Comparison of ENCODE assay signal across 10 cellular contexts in the genomic region with DNA sequence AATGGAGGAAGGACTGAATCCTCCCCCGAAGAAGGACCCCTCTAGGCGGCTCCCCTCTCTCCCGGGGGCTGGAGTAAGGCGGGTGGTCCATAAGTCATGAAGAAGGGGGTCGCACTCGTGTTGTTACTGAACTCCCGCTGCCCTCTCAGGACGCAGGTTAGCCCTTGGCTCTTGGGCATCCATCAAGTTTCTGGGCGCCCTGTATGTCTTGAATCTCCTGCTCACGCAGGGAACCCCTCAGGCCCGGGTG. TPM values are rescaled to one million over a fixed set of nuclear protein-coding genes. Genes with fewer than 3 reads are reported as not detected.
DNase-seq lines count a peak whose midpoint lies in the region; ATAC-seq and TF ChIP-seq lines count a peak whose summit lies in the region.
"Had no signal": no experiment of that assay in that cellular context is flagged by ENCODE, and none has a peak within 500 bp of the region (broad histone marks: within the 10 kb centered on the region; RNA-seq: fewer than 3 reads in every experiment).

No MANE protein-coding gene starts in this region.

- CTCF ChIA-PET in activated naive CD4-positive, alpha-beta T cell treated with anti-CD3 and anti-CD28 coated beads for 36 hours (lab: Charles Lee), result interaction anchor here (1.5 to 14.2 kb wide), 2 partner anchors 19 kb away, joined by 3 to 353 read pairs; partner anchors contain the start of genes NEK8 and TLCD1
- CTCF ChIA-PET in GM10248 (lab: Yijun Ruan, JAX), result interaction anchor here (2.1 to 16.2 kb wide), 3 partner anchors 18 to 158 kb away, joined by 5 to 472 read pairs (median 210); partner anchors contain the start of genes DHRS13, NEK8 and TLCD1

- no peak for TF ChIP-seq EP300 in transverse colon (IDR thresholded peaks at IDR 0.05; ENCODE audit: low read depth)

- peaks cover 27% of the 10 kb centered on the region for H3K36me3 Mint-ChIP-seq in activated naive CD4-positive, alpha-beta T cell treated with anti-CD3 and anti-CD28 coated beads for 36 hours (ENCODE audit: low read depth)

- H3K4me1 ChIP-seq in body of pancreas (peaks cover 59% of the 10 kb centered on the region), lower lobe of right lung (peaks cover 77% of the 10 kb centered on the region), transverse colon (peaks cover 17 to 75% (median 62%) of the 10 kb centered on the region in 4 donors)

- intact Hi-C loops in activated naive CD4-positive, alpha-beta T cell treated with anti-CD3 and anti-CD28 coated beads for 36 hours (cut with micrococcal nuclease), result no loop called here
- intact Hi-C loops in body of pancreas (cut with DNase I) (no loop called here), lower lobe of right lung (cut with DNase I) (no loop called here), transverse colon (cut with DNase I; ENCODE audit: low total_unique reads) (no loop called here)

- TF ChIP-seq POLR2A in body of pancreas (IDR thresholded peaks at IDR 0.05) (no peak), transverse colon (IDR thresholded peaks at IDR 0.05) (no peak)

- no peak for DNase-seq in activated naive CD4-positive, alpha-beta T cell treated with anti-CD3 and anti-CD28 coated beads for 36 hours
- DNase-seq in activated naive CD4-positive, alpha-beta T cell (lab: John Stamatoyannopoulos, UW), result no peak
- no peak for DNase-seq in body of pancreas
- no peak for DNase-seq in lower lobe of right lung
- no peak for DNase-seq in transverse colon
- no peak for DNase-seq in GM10248 (ENCODE audit: extremely low spot score)
- DNase-seq in SKM-1 treated with dmso at 0.1 percent for 144 hours (lab: John Stamatoyannopoulos, UW; ENCODE audit: unreplicated experiment), result no peak
- DNase-seq: DMS79, NCI-H1436 treated with DMSO at 0.1 percent for 48 hours had no signal

- TF ChIP-seq CTCF in body of pancreas (IDR thresholded peaks at IDR 0.05), result no peak
- TF ChIP-seq CTCF in lower lobe of right lung (IDR thresholded peaks at IDR 0.05), result no peak
- no peak for TF ChIP-seq CTCF in transverse colon (IDR thresholded peaks at IDR 0.05)
- no peak for TF ChIP-seq CTCF in GM10248 (IDR thresholded peaks at IDR 0.05; ENCODE audit: control extremely low read depth, extremely low read depth, low read depth, missing control alignments)

- H3K4me1 Mint-ChIP-seq in activated naive CD4-positive, alpha-beta T cell treated with anti-CD3 and anti-CD28 coated beads for 36 hours (ENCODE audit: low read depth), result peaks cover 38% of the 10 kb centered on the region

- H3K27ac ChIP-seq in body of pancreas (peak overlapping the region; percentile 93 to 98 (median 94)), lower lobe of right lung (peak overlapping the region; percentile 94), transverse colon (peak overlapping the region; percentile 98 to 99 (median 98))

- H3K4me3 ChIP-seq in body of pancreas (peak overlapping the region; percentile 67 to 91), lower lobe of right lung (peak overlapping the region; percentile 74), transverse colon (peak overlapping the region; percentile 80 to 89 (median 81))

- POLR2A ChIA-PET in GM10248 (lab: Yijun Ruan, JAX), result interaction anchor here (0.6 to 4.4 kb wide), 5 partner anchors 10 to 162 kb away, joined by 3 to 42 read pairs (median 7); partner anchors contain the start of genes NEK8, RPL23A and TLCD1

- peak overlapping the region; percentile 91 for H3K4me3 Mint-ChIP-seq in activated naive CD4-positive, alpha-beta T cell treated with anti-CD3 and anti-CD28 coated beads for 36 hours

- H3K36me3 ChIP-seq in body of pancreas (replicated peaks in 1 of 2; ENCODE audit: insufficient read depth in 1 of 2, low read depth in 2 of 2), result peaks cover 0 to 7% of the 10 kb centered on the region in 2 donors
- H3K36me3 ChIP-seq in lower lobe of right lung, result peaks cover 29% of the 10 kb centered on the region
- H3K36me3 ChIP-seq in transverse colon, result no peaks in the 10 kb centered on the region

- H3K9me3 Mint-ChIP-seq in activated naive CD4-positive, alpha-beta T cell treated with anti-CD3 and anti-CD28 coated beads for 36 hours, result peaks cover 2% of the 10 kb centered on the region

- ATAC-seq in body of pancreas (no peak), lower lobe of right lung (no peak), HG03025 (IDR thresholded peaks at IDR 0.05; ENCODE audit: low FRiP score, unreplicated experiment) (no peak)

- no peaks in the 10 kb centered on the region for H3K27me3 Mint-ChIP-seq in activated naive CD4-positive, alpha-beta T cell treated with anti-CD3 and anti-CD28 coated beads for 36 hours (ENCODE audit: low read depth)

- peak overlapping the region; percentile 85 for H3K27ac Mint-ChIP-seq in activated naive CD4-positive, alpha-beta T cell treated with anti-CD3 and anti-CD28 coated beads for 36 hours

- WGBS in body of pancreas, 2 donors, result 0 to 4% methylated on average over 1 to 11 of the region's 11 CpGs
- WGBS in transverse colon (ENCODE audit: low coverage in 1 of 2), 2 donors, result 7% methylated on average over 11 of the region's 11 CpGs; no CpG with 5 or more reads in 1 of the 2 donors

- no peaks in the 10 kb centered on the region for H3K9me3 ChIP-seq in body of pancreas
- H3K9me3 ChIP-seq in lower lobe of right lung, result no peaks in the 10 kb centered on the region
- no peaks in the 10 kb centered on the region for H3K9me3 ChIP-seq in transverse colon

- in situ Hi-C loops in transverse colon (cut with MboI; ENCODE audit: low pct_ligation_motif_present in 1 of 4, low pct_unique_long_range_greater_than_20kb in 1 of 4, low sequenced_read_pairs in 3 of 4), result no loop called here

- no peaks in the 10 kb centered on the region for H3K27me3 ChIP-seq in body of pancreas
- no peaks in the 10 kb centered on the region for H3K27me3 ChIP-seq in lower lobe of right lung (ENCODE audit: low read depth)
- H3K27me3 ChIP-seq in transverse colon, result no peaks in the 10 kb centered on the region

RNA-seq across cellular contexts. Expression of gene TRAF4, which starts 0.9 kb away (rescaled TPM):
- 10 to 100 TPM; 75.9 to 80.4 TPM for total RNA-seq in activated naive CD4-positive, alpha-beta T cell treated with anti-CD3 and anti-CD28 coated beads for 36 hours
- total RNA-seq in body of pancreas (10 to 100 TPM; 27.5 to 48.1 TPM), lower lobe of right lung (52.8 TPM), transverse colon (100 to 1,000 TPM in 3 of 4 donors, 10 to 100 TPM in 1; 65.7 to 191 (median 126) TPM)

RNA-seq across cellular contexts. Expression of gene NEK8, which starts 16.1 kb away (rescaled TPM):
- 1 to 10 TPM; 3.1 to 3.2 TPM for total RNA-seq in activated naive CD4-positive, alpha-beta T cell treated with anti-CD3 and anti-CD28 coated beads for 36 hours
- total RNA-seq in body of pancreas (10 to 100 TPM in 1 of 2 donors, 1 to 10 TPM in 1; 2.9 to 18.5 TPM), lower lobe of right lung (11.3 TPM), transverse colon (10 to 100 TPM in 1 of 4 donors, 1 to 10 TPM in 3; 5.7 to 52.3 (median 8.3) TPM)

RNA-seq across cellular contexts. Expression of gene TLCD1, which starts 18.7 kb away (rescaled TPM):
- total RNA-seq in activated naive CD4-positive, alpha-beta T cell treated with anti-CD3 and anti-CD28 coated beads for 36 hours, result 1 to 10 TPM; 4.0 to 4.6 TPM
- 1 to 10 TPM; 2.0 to 3.1 TPM for total RNA-seq in body of pancreas
- total RNA-seq in lower lobe of right lung, result 19.8 TPM
- total RNA-seq in transverse colon, result 10 to 100 TPM in 1 of 4 donors, 1 to 10 TPM in 1, not detected in 2; 5.6 to 11.5 TPM

RNA-seq across cellular contexts. Expression of gene RPL23A, which starts 24.9 kb away (rescaled TPM):
- 1,000 to 10,000 TPM; 2,756 to 2,921 TPM for total RNA-seq in activated naive CD4-positive, alpha-beta T cell treated with anti-CD3 and anti-CD28 coated beads for 36 hours
- total RNA-seq in body of pancreas (100 to 1,000 TPM; 208 to 220 TPM), lower lobe of right lung (1,156 TPM), transverse colon (100 to 1,000 TPM; 238 to 385 (median 342) TPM)

RNA-seq across cellular contexts. Expression of gene RAB34, which starts 27.1 kb away (rescaled TPM):
- total RNA-seq in activated naive CD4-positive, alpha-beta T cell treated with anti-CD3 and anti-CD28 coated beads for 36 hours, result 10 to 100 TPM; 10.2 to 12.3 TPM
- total RNA-seq in body of pancreas (10 to 100 TPM; 18.2 to 61.3 TPM), lower lobe of right lung (62.3 TPM), transverse colon (10 to 100 TPM; 41.1 to 60.5 (median 50.0) TPM)
